20 cellular contexts compared by ENCODE assay signal in the genomic region with DNA sequence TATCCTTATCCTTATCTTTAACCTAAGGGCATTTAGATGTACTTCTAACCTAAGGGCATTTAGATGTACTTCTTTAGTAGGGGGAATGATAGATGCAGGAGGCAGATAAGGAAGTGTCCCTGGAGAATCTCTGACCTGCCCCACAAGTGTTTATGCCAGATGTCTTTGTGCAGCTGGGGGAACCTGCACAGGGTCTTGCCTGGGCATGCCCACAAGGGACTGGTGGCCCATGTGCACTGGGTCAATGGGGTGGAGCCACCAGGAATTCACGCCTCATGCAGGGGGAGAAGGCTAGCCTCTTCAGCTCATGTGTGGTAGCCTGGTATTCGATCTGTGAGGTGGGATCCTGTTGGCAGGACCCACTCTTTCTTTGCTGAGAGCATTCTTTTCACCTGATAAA. TPM values are rescaled to one million over a fixed set of nuclear protein-coding genes. Genes with fewer than 3 reads are reported as not detected.
DNase-seq lines count a peak whose midpoint lies in the region; ATAC-seq, FAIRE-seq and TF ChIP-seq lines count a peak whose summit lies in the region.
"Had no signal": no experiment of that assay in that cellular context is flagged by ENCODE, and none has a peak within 500 bp of the region (broad histone marks: within the 10 kb centered on the region; RNA-seq: fewer than 3 reads in every experiment).

No MANE protein-coding gene starts in this region.

- H3K27me3 ChIP-seq in mammary epithelial cell (ENCODE audit: insufficient read depth, low read length) (no peaks in the 10 kb centered on the region), mesendoderm (ENCODE audit: insufficient read depth, low read length, poor library complexity) (no peaks in the 10 kb centered on the region)
- H3K27me3 ChIP-seq: BE2C had no signal

- H2AFZ ChIP-seq in mammary epithelial cell (ENCODE audit: low read depth, low read length): peak overlapping the region; percentile 69
- H2AFZ ChIP-seq: GM23338 had no signal

- H4K8ac ChIP-seq in mesendoderm (ENCODE audit: low read depth, low read length): no peak overlapping the region

- peak; percentile 8 for DNase-seq in KBM-7
- peak; percentile 68 for DNase-seq in NCI-H82 (lab: John Stamatoyannopoulos, UW)
- no peak for DNase-seq in mammary epithelial cell
- DNase-seq in mesendoderm: peak; percentile 60
- no peak for DNase-seq in sciatic nerve (ENCODE audit: low spot score)
- DNase-seq in stimulated activated CD4-positive, alpha-beta T cell treated with anti-CD3 and anti-CD28 coated beads, Interleukin-2, amount 100 ng/mL, for 48 hours: no peak
- no peak for DNase-seq in HTR-8/SVneo (ENCODE audit: insufficient read length, low spot score)
- DNase-seq: ACHN; BE2C; C1 segment of cervical spinal cord; Caco-2; CD4-positive, CD25-positive, alpha-beta regulatory T cell; CD8-positive, alpha-beta memory T cell; DMS79 treated with DMSO at 0.1 percent for 48 hours; GF-D8; H7 had no signal

- H3K9ac ChIP-seq in mammary epithelial cell (ENCODE audit: insufficient read depth, low read length) (no peak overlapping the region), mesendoderm (ENCODE audit: low read length) (no peak overlapping the region)

- H3K4me2 ChIP-seq in mammary epithelial cell (ENCODE audit: insufficient read depth, low read depth, low read length) (no peak overlapping the region), mesendoderm (ENCODE audit: low read length) (no peak overlapping the region)
- H3K4me2 ChIP-seq: GM23338 had no signal

- no peak overlapping the region for H2BK120ac ChIP-seq in mesendoderm (ENCODE audit: low read depth, low read length)

- no peak overlapping the region for H2BK15ac ChIP-seq in mesendoderm (replicated peaks; ENCODE audit: low read depth)

- no peaks in the 10 kb centered on the region for H4K20me1 ChIP-seq in mammary epithelial cell (ENCODE audit: insufficient read depth, low read length)

- H3K56ac ChIP-seq in mesendoderm (ENCODE audit: low read length): no peak overlapping the region

- dilution Hi-C loops in mammary epithelial cell (cut with HindIII; ENCODE audit: low sequenced_read_pairs): no loop called here

- no TSS peak for BruUV-seq in mammary epithelial cell (replicated peaks; lab: Mats Ljungman, UMichigan)

- H3K4me1 ChIP-seq in mammary epithelial cell (ENCODE audit: insufficient read depth, low read length) (peaks cover 17% of the 10 kb centered on the region), mesendoderm (ENCODE audit: control insufficient read depth, low read depth, low read length) (no peaks in the 10 kb centered on the region)
- H3K4me1 ChIP-seq: Caco-2 had no signal

- H2AK5ac ChIP-seq in mesendoderm (ENCODE audit: low read length): no peak overlapping the region

- no peak for FAIRE-seq in HTR-8/SVneo (lab: Jason Lieb, UNC)
- FAIRE-seq: A204.1, D721Med had no signal

- no peaks in the 10 kb centered on the region for H3K9me3 ChIP-seq in mammary epithelial cell (replicated peaks; ENCODE audit: insufficient read depth, low read length)
- H3K9me3 ChIP-seq: BE2C had no signal

- H3K27ac ChIP-seq in mammary epithelial cell (ENCODE audit: insufficient read depth, low read depth, low read length) (no peak overlapping the region), mesendoderm (ENCODE audit: low read depth, low read length) (peak overlapping the region; percentile 22)

- no peak for ATAC-seq in sciatic nerve
- ATAC-seq: GM23338, HCT116 had no signal

- in situ Hi-C loops in KBM-7 (cut with MboI; ENCODE audit: low pct_unique_long_range_greater_than_20kb, low sequenced_read_pairs) (no loop called here), mammary epithelial cell (cut with MboI; ENCODE audit: low sequenced_read_pairs in 2 of 2) (no loop called here)

- H3K4ac ChIP-seq in mesendoderm (ENCODE audit: low read depth, low read length): no peak overlapping the region

- H3K36me3 ChIP-seq in mammary epithelial cell (ENCODE audit: insufficient read depth, low read length): no peaks in the 10 kb centered on the region
- H3K36me3 ChIP-seq in mesendoderm (ENCODE audit: control insufficient read depth, insufficient read depth, low read length): no peaks in the 10 kb centered on the region
- H3K36me3 ChIP-seq: BE2C had no signal

- no peak for TF ChIP-seq CTCF in mammary epithelial cell (conservative IDR thresholded peaks at IDR 0.05 in 1 of 2, IDR thresholded peaks at IDR 0.05 in 1 of 2; ENCODE audit: extremely low read depth in 1 of 2, insufficient read depth in 1 of 2, low read depth in 1 of 2, low read length in 2 of 2)

- CTCF ChIA-PET in mammary epithelial cell (lab: Charles Lee; ENCODE audit: low non-redundant PET): no interaction called here

- H3K18ac ChIP-seq in mesendoderm (ENCODE audit: low read length): no peak overlapping the region

- no peak overlapping the region for H2BK5ac ChIP-seq in mesendoderm (ENCODE audit: low read length)

- WGBS in mammary epithelial cell (ENCODE audit: low coverage, missing lambda C conversion rate): 76% methylated on average over 2 of the region's 2 CpGs
- WGBS in mesendoderm (ENCODE audit: extremely low coverage, insufficient coverage, low lambda C conversion rate): no CpG with 5 or more reads among the region's 2 CpGs

- intact Hi-C loops in mammary epithelial cell (cut with micrococcal nuclease): no loop called here
- intact Hi-C loops in sciatic nerve (cut with DNase I): no loop called here

- no peak overlapping the region for H4K5ac ChIP-seq in mesendoderm (ENCODE audit: low read length)

- H3K79me1 ChIP-seq in mesendoderm (ENCODE audit: low read length): no peaks in the 10 kb centered on the region

- no peak overlapping the region for H3K23ac ChIP-seq in mesendoderm (ENCODE audit: low read length)

- no peak overlapping the region for H3K4me3 ChIP-seq in mammary epithelial cell (replicated peaks in 1 of 3; ENCODE audit: insufficient read depth in 1 of 3, low read depth in 2 of 3, low read length in 3 of 3)
- H3K4me3 ChIP-seq in mesendoderm (ENCODE audit: low read length): no peak overlapping the region
- H3K4me3 ChIP-seq: GM23338 had no signal

- H3K79me2 ChIP-seq in mammary epithelial cell (ENCODE audit: insufficient read depth, low read length) (no peaks in the 10 kb centered on the region), mesendoderm (ENCODE audit: control insufficient read depth, insufficient read depth, low read length) (no peaks in the 10 kb centered on the region)

RNA-seq across cellular contexts. Expression of gene CA10, which starts 38.0 kb away (rescaled TPM):
- total RNA-seq in mammary epithelial cell: under 1 TPM in 1 of 2 donors, not detected in 1; 0.85 TPM
- polyA plus RNA-seq in mammary epithelial cell: 0.31 TPM
- polyA minus RNA-seq in mammary epithelial cell: not detected
- polyA plus RNA-seq in mesendoderm (2013, experiment 1 of 2): 0.62 TPM
- 0.45 TPM for polyA plus RNA-seq in mesendoderm (2013, experiment 2 of 2)
- not detected for total RNA-seq in sciatic nerve
- total RNA-seq: Caco-2; CD4-positive, CD25-positive, alpha-beta regulatory T cell had no signal
- polyA plus RNA-seq: CD4-positive, CD25-positive, alpha-beta regulatory T cell; CD8-positive, alpha-beta memory T cell had no signal

Comparison
In these comparisons a context has a peak if more than half of its experiments do, and no peak if none do; other contexts are left out.
1. DNase-seq: peak in KBM-7 (single experiment), NCI-H82 (single experiment) and mesendoderm (single experiment); none in mammary epithelial cell (single experiment), sciatic nerve (single experiment), stimulated activated CD4-positive, alpha-beta T cell treated with anti-CD3 and anti-CD28 coated beads, Interleukin-2, amount 100 ng/mL, for 48 hours (0 of 2) and HTR-8/SVneo (single experiment).